2 cellular contexts compared by ENCODE assay signal in genomic region chr2:234429265-234429664, GRCh38.
A peak's percentile ranks its signal among the peaks of the same experiment; 100 is the strongest.
TF ChIP-seq lines count a peak whose summit lies in the region.

No MANE protein-coding gene starts in this region.

TF ChIP-seq in H1, 55 proteins besides CTCF, POLR2A, EP300 and RAD21:
- TF ChIP-seq MAX (IDR thresholded peaks at IDR 0.05) (peak; percentile 35; the same call in 1 of the 2 replicates), TEAD4 (IDR thresholded peaks at IDR 0.05; ENCODE audit: low read depth, low read length) (no peak), EGR1 (IDR thresholded peaks at IDR 0.05; ENCODE audit: borderline replicate concordance, low read depth, low read length) (no peak)

TF ChIP-seq in GM12891, 5 proteins besides CTCF, POLR2A, EP300 and RAD21:
- TF ChIP-seq POU2F2 (IDR thresholded peaks at IDR 0.05; ENCODE audit: low read depth, low read length) (no peak), TAF1 (IDR thresholded peaks at IDR 0.05; ENCODE audit: low read depth, low read length) (no peak), PAX5 (IDR thresholded peaks at IDR 0.05; ENCODE audit: insufficient read depth, low read length, severe bottlenecking) (no peak), SPI1 (IDR thresholded peaks at IDR 0.05; ENCODE audit: low read depth, low read length) (no peak), POLR2AphosphoS5 (IDR thresholded peaks at IDR 0.05; ENCODE audit: low read depth, low read length) (no peak)
TF ChIP-seq in GM12891: peak in this region for 0.
